1 cellular context compared by ENCODE assay signal in genomic region chr1:28328228-28328648, GRCh38.
A peak's percentile ranks its signal among the peaks of the same experiment; 100 is the strongest.
TF ChIP-seq lines count a peak whose summit lies in the region.

No MANE protein-coding gene starts in this region.

TF ChIP-seq in K562, 482 proteins besides CTCF, POLR2A, EP300 and RAD21 (continued from another document and continues in another):
- peak in 1 of 2 experiments; percentile 33 for TF ChIP-seq AFF1 (IDR thresholded peaks at IDR 0.05; ENCODE audit: low read depth in 1 of 2, partially characterized antibody in 2 of 2)
- TF ChIP-seq NBN (IDR thresholded peaks at IDR 0.05; ENCODE audit: low read depth) = no peak; the same call in 1 of the 2 replicates
- TF ChIP-seq DMBX1 (CRISPR knock-in tag; IDR thresholded peaks at IDR 0.05; ENCODE audit: borderline replicate concordance) = no peak
- TF ChIP-seq TCFL5 (CRISPR knock-in tag; conservative IDR thresholded peaks at IDR 0.05) = no peak
- peak; percentile 40; the same call in 1 of the 2 replicates for TF ChIP-seq ZNF589 (CRISPR knock-in tag; IDR thresholded peaks at IDR 0.05; ENCODE audit: low read depth)
- no peak for TF ChIP-seq GTF2F1 (IDR thresholded peaks at IDR 0.05; ENCODE audit: low read depth, low read length)
- TF ChIP-seq GATAD2A (IDR thresholded peaks at IDR 0.05) = no peak
- TF ChIP-seq FOXO4 (CRISPR knock-in tag; IDR thresholded peaks at IDR 0.05) = no peak
- TF ChIP-seq ZNF449 (CRISPR knock-in tag; IDR thresholded peaks at IDR 0.05) = peak; percentile 65; the same call in 1 of the 2 replicates
- TF ChIP-seq ZNF24 (IDR thresholded peaks at IDR 0.05) = 0 out of 2 replicates have a peak, but pooled peaks have one; percentile 8
- TF ChIP-seq EHMT2 (IDR thresholded peaks at IDR 0.05) = no peak
- TF ChIP-seq MEF2D (tag; conservative IDR thresholded peaks at IDR 0.05; ENCODE audit: low read depth) = no peak
- TF ChIP-seq PBX2 (CRISPR knock-in tag; IDR thresholded peaks at IDR 0.05; ENCODE audit: low read depth) = no peak
- TF ChIP-seq PBX2 (tag; conservative IDR thresholded peaks at IDR 0.05; ENCODE audit: low read depth) = no peak
- peak; percentile 1; the same call in 1 of the 2 replicates for TF ChIP-seq ATF6 (CRISPR knock-in tag; IDR thresholded peaks at IDR 0.05)
- no peak for TF ChIP-seq ELK3 (CRISPR knock-in tag; IDR thresholded peaks at IDR 0.05)
- TF ChIP-seq YY1 (IDR thresholded peaks at IDR 0.05; ENCODE audit: borderline replicate concordance in 1 of 3, control insufficient read depth in 1 of 3, extremely low read depth in 1 of 3, insufficient read depth in 3 of 3, insufficient read length in 1 of 3, insufficient replicate concordance in 2 of 3, low read depth in 1 of 3, low read length in 2 of 3) = no peak
- peak; percentile 85; the same call in 1 of the 2 replicates for TF ChIP-seq THRAP3 (IDR thresholded peaks at IDR 0.05; ENCODE audit: borderline replicate concordance)
- TF ChIP-seq BCOR (IDR thresholded peaks at IDR 0.05) = peak; percentile 88; the same call in 1 of the 2 replicates
- 0 out of 2 replicates have a peak, but pooled peaks have one; percentile 12 for TF ChIP-seq ZNF707 (CRISPR knock-in tag; conservative IDR thresholded peaks at IDR 0.05)
- TF ChIP-seq POU5F1 (IDR thresholded peaks at IDR 0.05; ENCODE audit: borderline replicate concordance, low read depth, low read length, partially characterized antibody) = no peak
- no peak for TF ChIP-seq HMGN3 (IDR thresholded peaks at IDR 0.05; ENCODE audit: borderline replicate concordance, extremely low read depth, insufficient read length, low read depth, low read length)
- TF ChIP-seq HNRNPL (IDR thresholded peaks at IDR 0.05; ENCODE audit: low read depth, low read length) = no peak
- no peak for TF ChIP-seq CREB1 (IDR thresholded peaks at IDR 0.05)
- TF ChIP-seq CREB1 (CRISPR knock-in tag; IDR thresholded peaks at IDR 0.05) = no peak
- no peak for TF ChIP-seq PRMT5 (CRISPR knock-in tag; IDR thresholded peaks at IDR 0.05)
- no peak for TF ChIP-seq ZC3H11A (IDR thresholded peaks at IDR 0.05; ENCODE audit: low read depth, low read length)
- no peak for TF ChIP-seq ZBTB26 (CRISPR knock-in tag; IDR thresholded peaks at IDR 0.05)
- TF ChIP-seq ZNF263 (CRISPR knock-in tag; IDR thresholded peaks at IDR 0.05; ENCODE audit: borderline replicate concordance) = no peak
- no peak for TF ChIP-seq HSF4 (CRISPR knock-in tag; IDR thresholded peaks at IDR 0.05; ENCODE audit: borderline replicate concordance)
- no peak; the same call in 1 of the 2 replicates for TF ChIP-seq HMGXB4 (CRISPR knock-in tag; IDR thresholded peaks at IDR 0.05)
- TF ChIP-seq ZNF280B (CRISPR knock-in tag; IDR thresholded peaks at IDR 0.05) = no peak
- no peak for TF ChIP-seq HCFC1 (IDR thresholded peaks at IDR 0.05; ENCODE audit: low read depth, low read length)
- no peak for TF ChIP-seq ETV6 (IDR thresholded peaks at IDR 0.05; ENCODE audit: borderline replicate concordance in 1 of 2, low read depth in 2 of 2, low read length in 1 of 2)
- TF ChIP-seq ETV6 (CRISPR knock-in tag; IDR thresholded peaks at IDR 0.05; ENCODE audit: borderline replicate concordance) = no peak
- no peak for TF ChIP-seq GABPA (tag; conservative IDR thresholded peaks at IDR 0.05; ENCODE audit: low read depth)
- no peak for TF ChIP-seq KAT8 (IDR thresholded peaks at IDR 0.05; ENCODE audit: low read depth)
- TF ChIP-seq POLR2AphosphoS5 (IDR thresholded peaks at IDR 0.05; ENCODE audit: control insufficient read depth, insufficient read depth, low read depth, low read length) = no peak
- no peak for TF ChIP-seq SUPT5H (IDR thresholded peaks at IDR 0.05)
- no peak for TF ChIP-seq TARDBP (IDR thresholded peaks at IDR 0.05)
- no peak for TF ChIP-seq ZNF408 (CRISPR knock-in tag; IDR thresholded peaks at IDR 0.05; ENCODE audit: low read depth)
- no peak for TF ChIP-seq E2F4 (CRISPR knock-in tag; IDR thresholded peaks at IDR 0.05; ENCODE audit: low read depth)
- no peak for TF ChIP-seq CXXC5 (CRISPR knock-in tag; IDR thresholded peaks at IDR 0.05)
- no peak for TF ChIP-seq RNF2 (IDR thresholded peaks at IDR 0.05)
- no peak for TF ChIP-seq MAZ (CRISPR knock-in tag; conservative IDR thresholded peaks at IDR 0.05 in 1 of 2, IDR thresholded peaks at IDR 0.05 in 1 of 2)
